Comparison of ENCODE assay signal across 23 cellular contexts in genomic region chr10:83371696-83372490, GRCh38.
DNase-seq lines count a peak whose midpoint lies in the region; ATAC-seq lines count a peak whose summit lies in the region.
"Had no signal": no experiment of that assay in that cellular context is flagged by ENCODE, and none has a peak within 500 bp of the region (broad histone marks: within the 10 kb centered on the region; RNA-seq: fewer than 3 reads in every experiment).

No MANE protein-coding gene starts in this region.

- peaks cover 9% of the 10 kb centered on the region for H3K4me1 ChIP-seq in iPS-18a (ENCODE audit: control insufficient read depth, low read depth, low read length)
- H3K4me1 ChIP-seq: A549, BE2C, SJSA1 had no signal

- no peak for ATAC-seq in GM18511 (IDR thresholded peaks at IDR 0.05; ENCODE audit: unreplicated experiment)
- ATAC-seq in HG02885 (IDR thresholded peaks at IDR 0.05; ENCODE audit: poor library complexity, unreplicated experiment) = no peak
- ATAC-seq in GM18502 (IDR thresholded peaks at IDR 0.05; ENCODE audit: poor library complexity, unreplicated experiment) = no peak
- ATAC-seq: A549, Right ventricle myocardium inferior had no signal

- H3K9me3 ChIP-seq in iPS-18a (ENCODE audit: control insufficient read depth, low read depth, low read length) = no peaks in the 10 kb centered on the region
- H3K9me3 ChIP-seq: BE2C, SJSA1 had no signal

- no peaks in the 10 kb centered on the region for H3K36me3 ChIP-seq in iPS-18a (ENCODE audit: control insufficient read depth, low read depth, low read length)
- H3K36me3 ChIP-seq: BE2C, SJSA1 had no signal

- H3K27ac ChIP-seq in iPS-18a (ENCODE audit: low read length) = no peak overlapping the region
- H3K27ac ChIP-seq: A549, SJSA1 had no signal

- DNase-seq in EH (ENCODE audit: low read depth) (peak; percentile 48), NCI-H69 (lab: John Stamatoyannopoulos, UW) (peak; percentile 56), astrocyte of the hippocampus (ENCODE audit: low read depth, low spot score) (peak; percentile 3), RPMI8226 (no peak)
- DNase-seq: BE2C; CD4-positive, CD25-positive, alpha-beta regulatory T cell; DMS79 treated with DMSO at 0.1 percent for 48 hours; Kasumi-1; NCI-H1048; NCI-H1417 treated with DMSO at 0.1 percent for 48 hours; NCI-H187; NCI-H2107; NCI-H226; NCI-H510A treated with DMSO at 0.1 percent for 48 hours; NCI-H774; OCI-M1 had no signal

- H3K4me3 ChIP-seq in iPS-18a (ENCODE audit: low read length) = no peak overlapping the region
- H3K4me3 ChIP-seq: A549, SJSA1 had no signal

- peak overlapping the region; percentile 22 for H3K9ac ChIP-seq in iPS-18a (ENCODE audit: low read length)

- H3K27me3 ChIP-seq in iPS-18a (ENCODE audit: control insufficient read depth, insufficient read depth, low read length) = no peaks in the 10 kb centered on the region
- H3K27me3 ChIP-seq: BE2C, SJSA1 had no signal
